32 cellular contexts compared by ENCODE assay signal in the genomic region with DNA sequence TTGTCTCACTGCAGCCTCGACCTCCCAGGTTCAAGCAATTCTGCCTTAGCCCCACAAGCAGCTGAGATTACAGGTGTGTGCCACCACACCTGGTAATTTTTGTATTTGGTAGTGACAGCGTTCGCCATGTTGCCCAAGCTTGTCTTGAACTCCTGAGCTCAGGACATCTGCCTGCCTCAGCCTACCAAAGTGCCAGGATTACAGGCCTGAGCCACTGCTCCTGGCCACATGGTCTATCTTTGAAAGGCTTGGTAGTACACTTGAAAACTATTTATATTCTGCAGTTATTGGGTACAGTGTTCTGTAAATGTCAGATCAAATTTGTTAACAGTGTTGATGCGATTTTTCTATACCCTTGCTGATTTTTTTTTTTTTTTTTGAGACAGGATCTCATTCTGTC. TPM values are rescaled to one million over a fixed set of nuclear protein-coding genes. Genes with fewer than 3 reads are reported as not detected.
"Had no signal": no experiment of that assay in that cellular context is flagged by ENCODE, and none has a peak within 500 bp of the region (broad histone marks: within the 10 kb centered on the region; RNA-seq: fewer than 3 reads in every experiment).

No MANE protein-coding gene starts in this region.

- DNase-seq: activated CD4-positive, alpha-beta memory T cell treated with anti-CD3 and anti-CD28 coated beads for 36 hours; activated CD4-positive, alpha-beta T cell treated with anti-CD3 and anti-CD28 coated beads for 36 hours; activated CD4-positive, alpha-beta T cell treated with anti-CD3 and anti-CD28 coated beads, Interleukin-2, amount 10 ng/mL, durations not matched to agents 24 days and 14 days; activated CD4-positive, CD25-positive, alpha-beta regulatory T cell; activated CD4-positive, CD25-positive, alpha-beta regulatory T cell treated with anti-CD3 and anti-CD28 coated beads, Interleukin-2, amount 50 U/mL, for 72 hours; activated CD8-positive, alpha-beta memory T cell treated with anti-CD3 and anti-CD28 coated beads, Interleukin-2, amount 10 ng/mL, durations not matched to agents 7 days and 5 days; activated CD8-positive, alpha-beta memory T cell treated with anti-CD3 and anti-CD28 coated beads, Interleukin-2, amount 50 U/mL, for 4 hours; activated CD8-positive, alpha-beta T cell treated with anti-CD3 and anti-CD28 coated beads, Interleukin-2, amount 10 ng/mL, durations not matched to agents 7 days and 5 days; activated gamma-delta T cell; activated naive CD4-positive, alpha-beta T cell; activated naive CD4-positive, alpha-beta T cell treated with anti-CD3 and anti-CD28 coated beads, Interleukin-2, amount 10 ng/mL, durations not matched to agents 7 days and 5 days; activated naive CD8-positive, alpha-beta T cell treated with anti-CD3 and anti-CD28 coated beads, Interleukin-2, amount 10 ng/mL, durations not matched to agents 7 days and 5 days; activated T-cell treated with anti-CD3 and anti-CD28 coated beads, Interleukin-2, amount 50 U/mL, for 1 hour; activated T-cell treated with anti-CD3 and anti-CD28 coated beads, Interleukin-2, amount 50 U/mL, for 48 hours; central memory CD4-positive, alpha-beta T cell; cerebellar nuclear complex; colonic mucosa; effector CD8-positive, alpha-beta T cell; erythroblast; foreskin keratinocyte; gastrocnemius medialis; glutamatergic neuron; T-helper 2 cell had no signal

- FAIRE-seq: endometrium had no signal

- H3K36me3 ChIP-seq: ascending aorta, breast epithelium, cardiac muscle cell, colonic mucosa, esophagus muscularis mucosa, gastrocnemius medialis had no signal

- H3K27me3 ChIP-seq: ascending aorta, breast epithelium, cardiac muscle cell, colonic mucosa, foreskin keratinocyte, gastrocnemius medialis had no signal

- H3K4me1 ChIP-seq: ascending aorta, breast epithelium, colonic mucosa, foreskin keratinocyte had no signal

- H3K4me3 ChIP-seq: ascending aorta, breast epithelium, cardiac muscle cell, colonic mucosa, esophagus muscularis mucosa, gastrocnemius medialis had no signal

- H3K9me3 ChIP-seq: ascending aorta, breast epithelium, colonic mucosa, gastrocnemius medialis had no signal

- H3K27ac ChIP-seq: ascending aorta, breast epithelium, cardiac muscle cell, colonic mucosa, esophagus muscularis mucosa, foreskin keratinocyte had no signal

- ATAC-seq: activated CD4-positive, alpha-beta T cell treated with anti-CD3 and anti-CD28 coated beads for 36 hours; activated CD8-positive, alpha-beta memory T cell treated with anti-CD3 and anti-CD28 coated beads, Interleukin-2, amount 10 ng/mL, durations not matched to agents 7 days and 5 days; activated CD8-positive, alpha-beta T cell treated with anti-CD3 and anti-CD28 coated beads, Interleukin-2, amount 10 ng/mL, durations not matched to agents 7 days and 5 days; activated naive CD4-positive, alpha-beta T cell treated with anti-CD3 and anti-CD28 coated beads, Interleukin-2, amount 50 U/mL, for 72 hours; foreskin keratinocyte; gastrocnemius medialis had no signal

RNA-seq across cellular contexts. Expression of a gene that starts 9.5 kb away (rescaled TPM):
- total RNA-seq: activated CD4-positive, alpha-beta T cell treated with anti-CD3 and anti-CD28 coated beads for 36 hours; activated CD4-positive, alpha-beta T cell treated with anti-CD3 and anti-CD28 coated beads, Interleukin-2, amount 10 ng/mL, durations not matched to agents 24 days and 14 days; activated CD8-positive, alpha-beta memory T cell treated with anti-CD3 and anti-CD28 coated beads for 36 hours; activated CD8-positive, alpha-beta T cell treated with anti-CD3 and anti-CD28 coated beads, Interleukin-2, amount 10 ng/mL, durations not matched to agents 7 days and 5 days; activated naive CD4-positive, alpha-beta T cell treated with anti-CD3 and anti-CD28 coated beads, Interleukin-2, amount 50 U/mL, for 72 hours; activated naive CD8-positive, alpha-beta T cell treated with anti-CD3 and anti-CD28 coated beads, Interleukin-2, amount 10 ng/mL, durations not matched to agents 7 days and 5 days; activated T-helper 1 cell treated with anti-CD3 and anti-CD28 coated beads, Interleukin-12 subunit alpha, Interleukin-12 subunit beta, Interleukin-2, Interleukin-4 antibody, amounts not matched to agents 30 ng/mL and 10 ng/mL and 1 ng/mL, durations not matched to agents 14 hours and 24 hours and 36 hours; ascending aorta; breast epithelium; cardiac muscle cell; esophagus muscularis mucosa; foreskin keratinocyte; gastrocnemius medialis had no signal
- polyA plus RNA-seq: foreskin keratinocyte had no signal

RNA-seq across cellular contexts. Expression of a gene that starts 13.5 kb away (rescaled TPM):
- total RNA-seq: activated CD4-positive, alpha-beta T cell treated with anti-CD3 and anti-CD28 coated beads for 36 hours; activated CD4-positive, alpha-beta T cell treated with anti-CD3 and anti-CD28 coated beads, Interleukin-2, amount 10 ng/mL, durations not matched to agents 24 days and 14 days; activated CD8-positive, alpha-beta memory T cell treated with anti-CD3 and anti-CD28 coated beads for 36 hours; activated CD8-positive, alpha-beta T cell treated with anti-CD3 and anti-CD28 coated beads, Interleukin-2, amount 10 ng/mL, durations not matched to agents 7 days and 5 days; activated naive CD4-positive, alpha-beta T cell treated with anti-CD3 and anti-CD28 coated beads, Interleukin-2, amount 50 U/mL, for 72 hours; activated naive CD8-positive, alpha-beta T cell treated with anti-CD3 and anti-CD28 coated beads, Interleukin-2, amount 10 ng/mL, durations not matched to agents 7 days and 5 days; activated T-helper 1 cell treated with anti-CD3 and anti-CD28 coated beads, Interleukin-12 subunit alpha, Interleukin-12 subunit beta, Interleukin-2, Interleukin-4 antibody, amounts not matched to agents 30 ng/mL and 10 ng/mL and 1 ng/mL, durations not matched to agents 14 hours and 24 hours and 36 hours; cardiac muscle cell; foreskin keratinocyte; T-helper 1 cell treated with Interleukin-12 subunit alpha and Interleukin-12 subunit beta and Interleukin-4 antibody, amounts not matched to agents 30 ng/mL and 1 ng/mL, for 36 hours had no signal
- polyA plus RNA-seq: cardiac muscle cell, foreskin keratinocyte had no signal
